1 cellular context compared by ENCODE assay signal in the genomic region with DNA sequence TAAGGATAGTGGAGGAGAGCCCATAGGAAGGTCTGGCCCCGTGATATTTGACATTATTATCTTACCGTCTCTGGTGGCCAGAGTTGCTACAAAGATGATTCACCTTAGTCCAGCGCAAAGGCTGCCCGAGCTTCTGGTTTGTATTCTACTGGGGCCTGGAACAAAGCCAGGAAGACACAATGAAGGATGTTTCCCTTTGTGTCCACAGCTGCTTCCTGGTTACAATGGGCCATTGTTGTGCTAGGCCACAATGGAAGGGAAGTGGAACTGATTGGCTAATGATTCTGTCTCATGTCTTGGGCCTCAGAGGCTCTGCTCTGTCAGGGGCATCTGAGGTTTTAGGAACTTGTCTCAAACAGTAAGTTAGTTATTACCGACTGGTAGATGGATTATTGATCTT.
TF ChIP-seq lines count a peak whose summit lies in the region.

No MANE protein-coding gene starts in this region.

TF ChIP-seq in GM23338, 12 proteins besides CTCF, POLR2A, EP300 and RAD21 (continued from another document):
- TF ChIP-seq ZNF462 (CRISPR knock-in tag; IDR thresholded peaks at IDR 0.05) (no peak), NANOG (IDR thresholded peaks at IDR 0.05; ENCODE audit: borderline replicate concordance) (no peak), CREB1 (CRISPR knock-in tag; IDR thresholded peaks at IDR 0.05; ENCODE audit: low read depth) (no peak), EZH2phosphoT487 (IDR thresholded peaks at IDR 0.05; ENCODE audit: unreplicated experiment) (no peak)
TF ChIP-seq in GM23338: peak in this region for 0.
